Comparison of ENCODE assay signal across 12 cellular contexts in the genomic region with DNA sequence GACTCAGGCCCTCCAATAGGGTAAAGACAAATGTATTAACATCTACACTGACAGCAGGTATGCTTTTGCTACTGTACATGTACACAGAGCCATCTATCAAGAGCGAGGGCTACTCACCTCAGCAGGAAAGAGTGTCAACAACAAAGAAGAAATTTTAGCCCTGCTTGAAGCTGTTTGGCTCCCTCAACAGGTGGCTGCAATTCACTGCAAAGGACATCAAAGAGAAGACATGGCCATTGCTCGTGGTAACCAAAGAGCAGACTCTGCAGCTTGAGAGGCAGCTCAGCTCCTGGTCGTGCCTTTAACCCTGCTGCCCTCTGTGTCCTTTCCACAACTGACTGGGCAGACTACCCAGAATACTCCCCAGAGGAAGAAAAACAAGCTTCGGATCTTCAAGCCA. TPM values are rescaled to one million over a fixed set of nuclear protein-coding genes. Genes with fewer than 3 reads are reported as not detected.
DNase-seq lines count a peak whose midpoint lies in the region; ATAC-seq, FAIRE-seq and TF ChIP-seq lines count a peak whose summit lies in the region.
"Had no signal": no experiment of that assay in that cellular context is flagged by ENCODE, and none has a peak within 500 bp of the region (broad histone marks: within the 10 kb centered on the region; RNA-seq: fewer than 3 reads in every experiment).

No MANE protein-coding gene starts in this region.

- H3K9me1 ChIP-seq in K562 (ENCODE audit: control insufficient read depth, insufficient read depth, low read length) = no peaks in the 10 kb centered on the region

- no peaks in the 10 kb centered on the region for H3K9me3 ChIP-seq in K562 (replicated peaks; ENCODE audit: control insufficient read depth, insufficient read depth, low read depth, low read length)

- FAIRE-seq in K562 (lab: Jason Lieb, UNC) = peak; percentile 57

- BruUV-seq in K562 (replicated peaks; lab: Mats Ljungman, UMichigan) = no TSS peak

- no peaks in the 10 kb centered on the region for H3K4me1 ChIP-seq in K562 (replicated peaks in 1 of 2; ENCODE audit: control insufficient read depth in 2 of 2, insufficient read depth in 2 of 2, low read length in 2 of 2)

- TF ChIP-seq CTCF in K562 (IDR thresholded peaks at IDR 0.05 in 2 of 3, conservative IDR thresholded peaks at IDR 0.05 in 1 of 3; ENCODE audit: insufficient read depth in 2 of 3, low read depth in 1 of 3, low read length in 3 of 3) = peak; percentile 41 to 58 (median 50); a peak in 4 of 6 replicates

- in situ Hi-C loops in K562 (cut with MboI) (no loop called here), KBM-7 (cut with MboI; ENCODE audit: low pct_unique_long_range_greater_than_20kb, low sequenced_read_pairs) (no loop called here)

- no peaks in the 10 kb centered on the region for H3K79me2 ChIP-seq in K562 (ENCODE audit: control insufficient read depth, insufficient read depth, low read length)

- no peak for TF ChIP-seq EP300 in K562 (IDR thresholded peaks at IDR 0.05; ENCODE audit: low read length)

- WGBS in K562 (ENCODE audit: insufficient coverage, low coverage, missing lambda C conversion rate) = 0% methylated on average over 4 of the region's 4 CpGs

- intact Hi-C loops in K562 (cut with micrococcal nuclease) = loop anchor here (2.0 kb wide), 1 partner anchor 53 kb away; no protein-coding TSS in a partner anchor

- peaks cover 64 to 72% of the 10 kb centered on the region in 2 experiments for H3K27me3 ChIP-seq in K562 (ENCODE audit: control insufficient read depth in 2 of 2, insufficient read depth in 2 of 2, low read length in 2 of 2)

- peak; percentile 59 for ATAC-seq in K562
- no peak for ATAC-seq in HG02981 (IDR thresholded peaks at IDR 0.05; ENCODE audit: unreplicated experiment)
- no peak for ATAC-seq in HG03025 (IDR thresholded peaks at IDR 0.05; ENCODE audit: low FRiP score, unreplicated experiment)

- H3K36me3 ChIP-seq in K562 (ENCODE audit: control insufficient read depth, insufficient read depth, low read length) = no peaks in the 10 kb centered on the region

- H3K4me3 ChIP-seq in K562 = no peak overlapping the region

- no peak overlapping the region for H3K4me2 ChIP-seq in K562 (ENCODE audit: insufficient read depth, low read length)

- CTCF ChIA-PET in K562 (lab: Yijun Ruan, JAX; ENCODE audit: low intra/inter-chr PET ratio) = interaction anchor here (0.6 kb wide), 1 partner anchor 38 kb away, joined by 3 read pairs; no protein-coding TSS in a partner anchor

- H4K20me1 ChIP-seq in K562 (replicated peaks; ENCODE audit: control insufficient read depth, insufficient read depth, low read length) = no peaks in the 10 kb centered on the region; the same call in 1 of the 2 replicates

- no peak overlapping the region for H3K9ac ChIP-seq in K562 (ENCODE audit: insufficient read depth in 1 of 2, low read depth in 2 of 2, low read length in 2 of 2)

- H3K27ac ChIP-seq in K562 (ENCODE audit: extremely low read depth, low read depth, low read length) = no peak overlapping the region

- DNase-seq in ELF-1 (ENCODE audit: low read depth, low spot score) (peak; percentile 50), HT-29 (ENCODE audit: low spot score) (peak; percentile 34), K562 (ENCODE audit: extremely low read depth in 1 of 4, low spot score in 3 of 4) (peak in 1 of 4 experiments; percentile 29), left kidney (ENCODE audit: low read depth, low spot score) (peak; percentile 69), KBM-7 (no peak), GF-D8 (lab: John Stamatoyannopoulos, UW) (no peak)
- DNase-seq: glutamatergic neuron, NCI-H510A, T-helper 9 cell had no signal

- POLR2A ChIA-PET in K562 (lab: Yijun Ruan, JAX) = interaction anchor here (1.0 to 1.2 kb wide), 2 partner anchors 19 to 45 kb away, joined by 3 to 4 read pairs; no protein-coding TSS in a partner anchor

- TF ChIP-seq RAD21 in K562 (CRISPR knock-in tag; conservative IDR thresholded peaks at IDR 0.05 in 1 of 2, IDR thresholded peaks at IDR 0.05 in 1 of 2) = peak in 1 of 2 experiments; percentile 36; a peak in 1 of 4 replicates

- no peak for TF ChIP-seq POLR2A in K562 (conservative IDR thresholded peaks at IDR 0.05)

- H2AFZ ChIP-seq in K562 (ENCODE audit: low read depth, low read length) = no peak overlapping the region

TF ChIP-seq in K562, 482 proteins besides CTCF, POLR2A, EP300 and RAD21 (continues in another document):
- TF ChIP-seq HMG20B (CRISPR knock-in tag; IDR thresholded peaks at IDR 0.05) (no peak), ZNF668 (CRISPR knock-in tag; IDR thresholded peaks at IDR 0.05) (no peak), FOXA3 (CRISPR knock-in tag; conservative IDR thresholded peaks at IDR 0.05 in 1 of 2, IDR thresholded peaks at IDR 0.05 in 1 of 2) (0 out of 4 replicates have a peak, but pooled peaks of 1 of the 2 experiments have one; percentile 10), TCF7 (IDR thresholded peaks at IDR 0.05; ENCODE audit: borderline replicate concordance) (peak; percentile 35; the same call in 1 of the 2 replicates), RHOXF2B (CRISPR knock-in tag; conservative IDR thresholded peaks at IDR 0.05) (no peak), ZNF589 (CRISPR knock-in tag; IDR thresholded peaks at IDR 0.05; ENCODE audit: low read depth) (no peak), DIDO1 (tag; IDR thresholded peaks at IDR 0.05; ENCODE audit: low read depth) (no peak), GABPA (tag; conservative IDR thresholded peaks at IDR 0.05; ENCODE audit: low read depth) (no peak), SIN3A (IDR thresholded peaks at IDR 0.05; ENCODE audit: borderline replicate concordance in 2 of 2, control insufficient read depth in 1 of 2, low read depth in 2 of 2, low read length in 2 of 2) (no peak)
- TF ChIP-seq, protein P1, sequence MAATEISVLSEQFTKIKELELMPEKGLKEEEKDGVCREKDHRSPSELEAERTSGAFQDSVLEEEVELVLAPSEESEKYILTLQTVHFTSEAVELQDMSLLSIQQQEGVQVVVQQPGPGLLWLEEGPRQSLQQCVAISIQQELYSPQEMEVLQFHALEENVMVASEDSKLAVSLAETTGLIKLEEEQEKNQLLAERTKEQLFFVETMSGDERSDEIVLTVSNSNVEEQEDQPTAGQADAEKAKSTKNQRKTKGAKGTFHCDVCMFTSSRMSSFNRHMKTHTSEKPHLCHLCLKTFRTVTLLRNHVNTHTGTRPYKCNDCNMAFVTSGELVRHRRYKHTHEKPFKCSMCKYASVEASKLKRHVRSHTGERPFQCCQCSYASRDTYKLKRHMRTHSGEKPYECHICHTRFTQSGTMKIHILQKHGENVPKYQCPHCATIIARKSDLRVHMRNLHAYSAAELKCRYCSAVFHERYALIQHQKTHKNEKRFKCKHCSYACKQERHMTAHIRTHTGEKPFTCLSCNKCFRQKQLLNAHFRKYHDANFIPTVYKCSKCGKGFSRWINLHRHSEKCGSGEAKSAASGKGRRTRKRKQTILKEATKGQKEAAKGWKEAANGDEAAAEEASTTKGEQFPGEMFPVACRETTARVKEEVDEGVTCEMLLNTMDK (IDR thresholded peaks at IDR 0.05; ENCODE audit: borderline replicate concordance, insufficient read depth, low read depth, low read length, poor library complexity, severe bottlenecking) = peak; percentile 6
- TF ChIP-seq, protein P2, sequence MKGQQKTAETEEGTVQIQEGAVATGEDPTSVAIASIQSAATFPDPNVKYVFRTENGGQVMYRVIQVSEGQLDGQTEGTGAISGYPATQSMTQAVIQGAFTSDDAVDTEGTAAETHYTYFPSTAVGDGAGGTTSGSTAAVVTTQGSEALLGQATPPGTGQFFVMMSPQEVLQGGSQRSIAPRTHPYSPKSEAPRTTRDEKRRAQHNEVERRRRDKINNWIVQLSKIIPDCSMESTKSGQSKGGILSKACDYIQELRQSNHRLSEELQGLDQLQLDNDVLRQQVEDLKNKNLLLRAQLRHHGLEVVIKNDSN (CRISPR knock-in tag; IDR thresholded peaks at IDR 0.05) = no peak

RNA-seq across cellular contexts. Expression of a gene that starts 5.1 kb away (rescaled TPM):
- not detected in 2 replicates for total RNA-seq in HT-29 (2014; rRNA removed; shearing (Covaris generic))
- not detected in 2 replicates for total RNA-seq in K562 (2011; cell fraction: chromatin; rRNA removed; ENCODE audit: low replicate concordance)
- total RNA-seq in K562 (2011; cell fraction: nucleolus; rRNA removed) = not detected in 2 replicates
- total RNA-seq in K562 (2011; cell fraction: nucleoplasm; rRNA removed) = not detected in 2 replicates
- total RNA-seq in K562 (2014; rRNA removed) = not detected in 2 replicates
- total RNA-seq in K562 (2014; rRNA removed; fragmentation: Illumina TruSeq; extraction: Trizol) = not detected in 2 replicates
- total RNA-seq in K562 (2015; rRNA removed; fragmentation: Illumina TruSeq; extraction: Trizol) = not detected in 2 replicates
- total RNA-seq in K562 (2021) = not detected in 2 replicates
- not detected in 2 replicates for polyA plus RNA-seq in K562 (2011; rRNA removed)
- polyA plus RNA-seq in K562 (2011; cell fraction: cytosol; rRNA removed) = not detected in 2 replicates
- polyA plus RNA-seq in K562 (2011; cell fraction: nucleus; rRNA removed) = not detected in 2 replicates
- polyA plus RNA-seq in K562 (2012) = not detected in 2 replicates
- not detected in 2 replicates for polyA plus RNA-seq in K562 (2014; fragmentation: Illumina TruSeq; extraction: Trizol)
- polyA plus RNA-seq in K562 (2014; fragmentation: Nextera tagmentation; extraction: Ambion mirVana) = not detected
- not detected in 2 replicates for polyA plus RNA-seq in K562 (2014; rRNA removed)
- polyA minus RNA-seq in K562 (2011; rRNA and poly(A)+ RNA removed) = not detected in 2 replicates
- not detected in 2 replicates for polyA minus RNA-seq in K562 (2011; cell fraction: cytosol; rRNA and poly(A)+ RNA removed)
- not detected in 2 replicates for polyA minus RNA-seq in K562 (2011; cell fraction: nucleus; rRNA and poly(A)+ RNA removed)
- total RNA-seq: cardiac septum had no signal

RNA-seq across cellular contexts. Expression of a gene that starts 26.6 kb away (rescaled TPM):
- total RNA-seq in HT-29 (2014; rRNA removed; shearing (Covaris generic)) = 79.8 and 96.7 TPM in 2 replicates
- total RNA-seq in K562 (2011; cell fraction: chromatin; rRNA removed; ENCODE audit: low replicate concordance) = not detected in 2 replicates
- not detected in 2 replicates for total RNA-seq in K562 (2011; cell fraction: nucleolus; rRNA removed)
- not detected in 2 replicates for total RNA-seq in K562 (2011; cell fraction: nucleoplasm; rRNA removed)
- total RNA-seq in K562 (2014; rRNA removed) (not detected in 2 replicates), K562 (2014; rRNA removed; fragmentation: Illumina TruSeq; extraction: Trizol) (not detected in 2 replicates), K562 (2015; rRNA removed; fragmentation: Illumina TruSeq; extraction: Trizol) (not detected in 2 replicates), K562 (2021) (not detected in 2 replicates)
- polyA plus RNA-seq in K562 (2011; rRNA removed) (not detected in 2 replicates), K562 (2014; fragmentation: Illumina TruSeq; extraction: Trizol) (not detected in 2 replicates), K562 (2014; fragmentation: Nextera tagmentation; extraction: Ambion mirVana) (not detected), K562 (2014; rRNA removed) (not detected in 2 replicates)
- not detected in 2 replicates for polyA plus RNA-seq in K562 (2011; cell fraction: cytosol; rRNA removed)
- not detected in 2 replicates for polyA plus RNA-seq in K562 (2011; cell fraction: nucleus; rRNA removed)
- not detected in 2 replicates for polyA plus RNA-seq in K562 (2012)
- not detected in 2 replicates for polyA minus RNA-seq in K562 (2011; rRNA and poly(A)+ RNA removed)
- polyA minus RNA-seq in K562 (2011; cell fraction: cytosol; rRNA and poly(A)+ RNA removed) = not detected in 2 replicates
- polyA minus RNA-seq in K562 (2011; cell fraction: nucleus; rRNA and poly(A)+ RNA removed) = not detected in 2 replicates
- total RNA-seq: cardiac septum had no signal

Comparison
In these comparisons a context has a peak if more than half of its experiments do, and no peak if none do; other contexts are left out.
1. DNase-seq: peak in ELF-1 (single experiment), HT-29 (single experiment) and left kidney (single experiment); none in KBM-7 (single experiment) and GF-D8 (single experiment).
2. RNA of a gene that starts 26.6 kb away (total RNA-seq): 79.8 to 96.7 TPM in HT-29; not detected in K562; every median in the first group is over 10 times any median in the second.